ENCODE assay signal across 8 cellular contexts in genomic region chr15:51267714-51268105, GRCh38.
DNase-seq lines count a peak whose midpoint lies in the region; ATAC-seq and TF ChIP-seq lines count a peak whose summit lies in the region.

No MANE protein-coding gene starts in this region.

- no peaks in the 10 kb centered on the region for H3K36me3 ChIP-seq in ACC112 (ENCODE audit: insufficient read depth, low read length)
- H3K36me3 ChIP-seq in endodermal cell (ENCODE audit: control insufficient read depth, insufficient read depth, low read length): no peaks in the 10 kb centered on the region
- H3K36me3 ChIP-seq in mucosa of stomach (ENCODE audit: control insufficient read depth, insufficient read depth, low read length): no peaks in the 10 kb centered on the region

- no peak for TF ChIP-seq CTCF in endodermal cell (conservative IDR thresholded peaks at IDR 0.05)

- DNase-seq in LHCN-M2 (ENCODE audit: low read depth) (peak; percentile 29), endodermal cell (peak; percentile 66), cerebellar cortex (ENCODE audit: low spot score) (no peak), NCI-H1436 treated with DMSO at 0.1 percent for 48 hours (lab: John Stamatoyannopoulos, UW) (no peak)
- no peak for DNase-seq in stimulated activated CD4-positive, alpha-beta T cell treated with anti-CD3 and anti-CD28 coated beads, Interleukin-12 subunit alpha, Interleukin-12 subunit beta, amount 100 ng/mL, for 4 hours

- no peaks in the 10 kb centered on the region for H3K36me3 Mint-ChIP-seq in endodermal cell (ENCODE audit: low read depth)

- H3K9ac ChIP-seq in endodermal cell (ENCODE audit: extremely low read depth, low read length, poor library complexity, severe bottlenecking) (no peak overlapping the region), mucosa of stomach (ENCODE audit: low read length) (no peak overlapping the region)

- peaks cover 5% of the 10 kb centered on the region for H3K4me1 ChIP-seq in ACC112 (ENCODE audit: control insufficient read depth, insufficient read depth, low read length, unreplicated experiment)
- H3K4me1 ChIP-seq in endodermal cell (ENCODE audit: control insufficient read depth, insufficient read depth, low read length): no peaks in the 10 kb centered on the region
- peaks cover 16% of the 10 kb centered on the region for H3K4me1 ChIP-seq in mucosa of stomach (ENCODE audit: control insufficient read depth, insufficient read depth, low read length)

- H3K27me3 Mint-ChIP-seq in endodermal cell (ENCODE audit: insufficient read depth): peaks cover 2% of the 10 kb centered on the region

- H2AFZ ChIP-seq in ACC112 (ENCODE audit: low read length, unreplicated experiment): peak overlapping the region; percentile 88

- 17 to 27% methylated on average over 4 to 11 of the region's 11 CpGs for WGBS in endodermal cell (ENCODE audit: insufficient coverage in 1 of 2, insufficient read length in 1 of 2), 2 experiments

- H3K4me3 Mint-ChIP-seq in endodermal cell: peak overlapping the region; percentile 53

- no peaks in the 10 kb centered on the region for H3K9me3 Mint-ChIP-seq in endodermal cell

- H3K4me3 ChIP-seq in ACC112 (ENCODE audit: low read depth, low read length): peak overlapping the region; percentile 75
- peak overlapping the region; percentile 69 for H3K4me3 ChIP-seq in endodermal cell (ENCODE audit: low read length)
- H3K4me3 ChIP-seq in mucosa of stomach (ENCODE audit: low read length): peak overlapping the region; percentile 14

- no peak overlapping the region for H3K27ac ChIP-seq in ACC112 (ENCODE audit: low read depth, low read length)
- H3K27ac ChIP-seq in endodermal cell (ENCODE audit: low read depth, low read length): no peak overlapping the region

- H3K27ac Mint-ChIP-seq in endodermal cell: no peak overlapping the region

- no peaks in the 10 kb centered on the region for H3K79me2 ChIP-seq in ACC112 (ENCODE audit: control insufficient read depth, insufficient read depth, low read length, unreplicated experiment)

- no peaks in the 10 kb centered on the region for H3K27me3 ChIP-seq in ACC112 (ENCODE audit: insufficient read depth, low read length)
- H3K27me3 ChIP-seq in endodermal cell (ENCODE audit: control insufficient read depth, insufficient read depth, low read length, poor library complexity, severe bottlenecking): peaks cover 100% of the 10 kb centered on the region
- H3K27me3 ChIP-seq in mucosa of stomach (ENCODE audit: control insufficient read depth, insufficient read depth, low read length): peaks cover 25% of the 10 kb centered on the region

- no peak for ATAC-seq in HG03135 (IDR thresholded peaks at IDR 0.05; ENCODE audit: unreplicated experiment)

- peaks cover 5% of the 10 kb centered on the region for H3K4me1 Mint-ChIP-seq in endodermal cell

- H3K9me3 ChIP-seq in endodermal cell (ENCODE audit: control insufficient read depth, low read length): peaks cover 12% of the 10 kb centered on the region
- H3K9me3 ChIP-seq in mucosa of stomach (ENCODE audit: control insufficient read depth, low read length): no peaks in the 10 kb centered on the region

Comparison
In these comparisons a context has a peak if more than half of its experiments do, and no peak if none do; other contexts are left out.
1. H3K4me3 ChIP-seq: peak in every context shown above with its lines; median percentile 75 in ACC112; 69 in endodermal cell; 14 in mucosa of stomach.
2. DNase-seq: peak in LHCN-M2 (single experiment) and endodermal cell (single experiment); none in cerebellar cortex (single experiment), stimulated activated CD4-positive, alpha-beta T cell treated with anti-CD3 and anti-CD28 coated beads, Interleukin-12 subunit alpha, Interleukin-12 subunit beta, amount 100 ng/mL, for 4 hours (single experiment) and NCI-H1436 treated with DMSO at 0.1 percent for 48 hours (single experiment).